11 cellular contexts compared by ENCODE assay signal in the genomic region with DNA sequence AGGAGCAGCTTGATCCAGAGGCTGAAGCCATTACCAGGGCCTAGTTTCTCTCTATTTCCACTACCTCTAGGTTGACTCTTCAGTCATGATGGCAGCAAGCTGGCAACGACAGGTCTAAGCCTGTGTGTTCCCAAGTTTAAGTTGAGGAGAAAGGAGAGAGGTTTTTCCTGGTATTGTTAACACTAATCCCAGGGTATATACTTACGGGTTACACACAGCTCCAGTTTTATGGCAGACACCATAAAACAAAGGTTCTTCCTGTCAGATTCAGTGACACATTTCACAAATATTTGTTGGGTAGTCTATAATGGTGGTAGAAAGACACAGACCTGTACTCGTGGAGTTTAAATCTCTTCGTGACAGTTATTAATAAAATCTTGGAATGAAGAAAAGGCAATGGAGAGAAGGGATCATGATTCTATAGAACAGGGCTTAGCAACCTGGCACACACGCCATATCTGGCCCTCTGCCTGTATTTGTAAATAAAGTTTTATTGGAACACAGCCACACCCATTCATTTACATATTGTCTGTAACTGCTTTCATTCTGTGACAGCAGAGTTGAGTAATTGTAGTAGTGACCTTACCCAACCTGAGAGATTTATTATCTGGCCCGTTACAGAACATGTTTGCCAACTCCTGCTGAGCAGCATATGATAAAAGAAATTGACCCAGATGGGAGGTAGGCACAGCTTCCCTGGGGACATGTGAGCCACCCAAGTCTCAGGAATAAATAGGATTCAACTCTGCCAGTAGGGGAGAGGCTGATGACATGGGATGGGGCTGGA.
"Had no signal": no experiment of that assay in that cellular context is flagged by ENCODE, and none has a peak within 500 bp of the region (broad histone marks: within the 10 kb centered on the region; RNA-seq: fewer than 3 reads in every experiment).

No MANE protein-coding gene starts in this region.

- H3K27me3 ChIP-seq: uterus had no signal

- H3K4me3 ChIP-seq: skin epidermis, uterus had no signal

- H3K9me3 ChIP-seq: uterus had no signal

- H3K27ac ChIP-seq: skin epidermis, uterus had no signal

- H3K36me3 ChIP-seq: uterus had no signal

- H3K4me1 ChIP-seq: uterus had no signal

- DNase-seq: activated CD4-positive, alpha-beta T cell treated with anti-CD3 and anti-CD28 coated beads, Interleukin-2, amount 50 U/mL, for 4 hours; activated CD4-positive, CD25-positive, alpha-beta regulatory T cell treated with anti-CD3 and anti-CD28 coated beads, Interleukin-2, amount 50 U/mL, for 72 hours; activated naive CD4-positive, alpha-beta T cell treated with anti-CD3 and anti-CD28 coated beads, Interleukin-2, amount 50 U/mL, for 16 hours; activated T-cell treated with anti-CD3 and anti-CD28 coated beads, Interleukin-2, amount 50 U/mL, for 1 hour; cortex of kidney; effector CD8-positive, alpha-beta T cell; hypothalamus; kidney glomerular epithelial cell; naive B cell; uterus had no signal
